Comparison of ENCODE assay signal across 1 cellular context in the genomic region with DNA sequence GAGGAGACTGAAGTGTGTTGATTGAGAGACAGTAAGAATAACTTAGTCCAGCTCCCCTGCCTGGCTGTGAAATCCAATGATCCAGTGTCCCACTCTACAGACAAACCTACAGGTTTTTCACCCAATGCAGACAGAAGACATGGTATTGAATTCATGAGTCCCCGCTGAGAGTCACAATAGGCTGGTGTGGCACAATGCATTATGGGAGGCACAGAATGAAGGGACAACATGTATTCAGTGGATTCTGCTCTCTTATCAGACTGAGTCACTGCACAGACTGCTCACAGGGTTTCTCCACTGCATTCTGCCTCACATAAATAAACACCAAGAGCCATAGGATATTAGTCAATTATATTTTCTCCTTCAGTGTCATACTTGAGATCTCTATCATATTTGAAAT.
TF ChIP-seq lines count a peak whose summit lies in the region.

No MANE protein-coding gene starts in this region.

TF ChIP-seq in GM23338, 12 proteins besides CTCF, POLR2A, EP300 and RAD21 (continued from another document):
- TF ChIP-seq, protein P1, sequence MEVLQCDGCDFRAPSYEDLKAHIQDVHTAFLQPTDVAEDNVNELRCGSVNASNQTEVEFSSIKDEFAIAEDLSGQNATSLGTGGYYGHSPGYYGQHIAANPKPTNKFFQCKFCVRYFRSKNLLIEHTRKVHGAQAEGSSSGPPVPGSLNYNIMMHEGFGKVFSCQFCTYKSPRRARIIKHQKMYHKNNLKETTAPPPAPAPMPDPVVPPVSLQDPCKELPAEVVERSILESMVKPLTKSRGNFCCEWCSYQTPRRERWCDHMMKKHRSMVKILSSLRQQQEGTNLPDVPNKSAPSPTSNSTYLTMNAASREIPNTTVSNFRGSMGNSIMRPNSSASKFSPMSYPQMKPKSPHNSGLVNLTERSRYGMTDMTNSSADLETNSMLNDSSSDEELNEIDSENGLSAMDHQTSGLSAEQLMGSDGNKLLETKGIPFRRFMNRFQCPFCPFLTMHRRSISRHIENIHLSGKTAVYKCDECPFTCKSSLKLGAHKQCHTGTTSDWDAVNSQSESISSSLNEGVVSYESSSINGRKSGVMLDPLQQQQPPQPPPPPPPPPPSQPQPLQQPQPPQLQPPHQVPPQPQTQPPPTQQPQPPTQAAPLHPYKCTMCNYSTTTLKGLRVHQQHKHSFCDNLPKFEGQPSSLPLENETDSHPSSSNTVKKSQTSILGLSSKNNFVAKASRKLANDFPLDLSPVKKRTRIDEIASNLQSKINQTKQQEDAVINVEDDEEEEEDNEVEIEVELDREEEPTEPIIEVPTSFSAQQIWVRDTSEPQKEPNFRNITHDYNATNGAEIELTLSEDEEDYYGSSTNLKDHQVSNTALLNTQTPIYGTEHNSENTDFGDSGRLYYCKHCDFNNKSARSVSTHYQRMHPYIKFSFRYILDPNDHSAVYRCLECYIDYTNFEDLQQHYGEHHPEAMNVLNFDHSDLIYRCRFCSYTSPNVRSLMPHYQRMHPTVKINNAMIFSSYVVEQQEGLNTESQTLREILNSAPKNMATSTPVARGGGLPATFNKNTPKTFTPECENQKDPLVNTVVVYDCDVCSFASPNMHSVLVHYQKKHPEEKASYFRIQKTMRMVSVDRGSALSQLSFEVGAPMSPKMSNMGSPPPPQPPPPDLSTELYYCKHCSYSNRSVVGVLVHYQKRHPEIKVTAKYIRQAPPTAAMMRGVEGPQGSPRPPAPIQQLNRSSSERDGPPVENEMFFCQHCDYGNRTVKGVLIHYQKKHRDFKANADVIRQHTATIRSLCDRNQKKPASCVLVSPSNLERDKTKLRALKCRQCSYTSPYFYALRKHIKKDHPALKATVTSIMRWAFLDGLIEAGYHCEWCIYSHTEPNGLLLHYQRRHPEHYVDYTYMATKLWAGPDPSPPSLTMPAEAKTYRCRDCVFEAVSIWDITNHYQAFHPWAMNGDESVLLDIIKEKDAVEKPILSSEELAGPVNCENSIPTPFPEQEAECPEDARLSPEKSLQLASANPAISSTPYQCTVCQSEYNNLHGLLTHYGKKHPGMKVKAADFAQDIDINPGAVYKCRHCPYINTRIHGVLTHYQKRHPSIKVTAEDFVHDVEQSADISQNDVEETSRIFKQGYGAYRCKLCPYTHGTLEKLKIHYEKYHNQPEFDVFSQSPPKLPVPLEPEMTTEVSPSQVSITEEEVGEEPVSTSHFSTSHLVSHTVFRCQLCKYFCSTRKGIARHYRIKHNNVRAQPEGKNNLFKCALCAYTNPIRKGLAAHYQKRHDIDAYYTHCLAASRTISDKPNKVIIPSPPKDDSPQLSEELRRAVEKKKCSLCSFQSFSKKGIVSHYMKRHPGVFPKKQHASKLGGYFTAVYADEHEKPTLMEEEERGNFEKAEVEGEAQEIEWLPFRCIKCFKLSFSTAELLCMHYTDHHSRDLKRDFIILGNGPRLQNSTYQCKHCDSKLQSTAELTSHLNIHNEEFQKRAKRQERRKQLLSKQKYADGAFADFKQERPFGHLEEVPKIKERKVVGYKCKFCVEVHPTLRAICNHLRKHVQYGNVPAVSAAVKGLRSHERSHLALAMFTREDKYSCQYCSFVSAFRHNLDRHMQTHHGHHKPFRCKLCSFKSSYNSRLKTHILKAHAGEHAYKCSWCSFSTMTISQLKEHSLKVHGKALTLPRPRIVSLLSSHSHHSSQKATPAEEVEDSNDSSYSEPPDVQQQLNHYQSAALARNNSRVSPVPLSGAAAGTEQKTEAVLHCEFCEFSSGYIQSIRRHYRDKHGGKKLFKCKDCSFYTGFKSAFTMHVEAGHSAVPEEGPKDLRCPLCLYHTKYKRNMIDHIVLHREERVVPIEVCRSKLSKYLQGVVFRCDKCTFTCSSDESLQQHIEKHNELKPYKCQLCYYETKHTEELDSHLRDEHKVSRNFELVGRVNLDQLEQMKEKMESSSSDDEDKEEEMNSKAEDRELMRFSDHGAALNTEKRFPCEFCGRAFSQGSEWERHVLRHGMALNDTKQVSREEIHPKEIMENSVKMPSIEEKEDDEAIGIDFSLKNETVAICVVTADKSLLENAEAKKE (CRISPR knock-in tag; IDR thresholded peaks at IDR 0.05) = no peak
- TF ChIP-seq CREB1 (CRISPR knock-in tag; IDR thresholded peaks at IDR 0.05; ENCODE audit: low read depth) = no peak
- TF ChIP-seq JUNB (IDR thresholded peaks at IDR 0.05; ENCODE audit: unreplicated experiment) = no peak
- no peak for TF ChIP-seq ZNF331 (CRISPR knock-in tag; IDR thresholded peaks at IDR 0.05; ENCODE audit: low read depth)
- no peak for TF ChIP-seq EZH2phosphoT487 (IDR thresholded peaks at IDR 0.05; ENCODE audit: unreplicated experiment)
